2 cellular contexts compared by ENCODE assay signal in the genomic region with DNA sequence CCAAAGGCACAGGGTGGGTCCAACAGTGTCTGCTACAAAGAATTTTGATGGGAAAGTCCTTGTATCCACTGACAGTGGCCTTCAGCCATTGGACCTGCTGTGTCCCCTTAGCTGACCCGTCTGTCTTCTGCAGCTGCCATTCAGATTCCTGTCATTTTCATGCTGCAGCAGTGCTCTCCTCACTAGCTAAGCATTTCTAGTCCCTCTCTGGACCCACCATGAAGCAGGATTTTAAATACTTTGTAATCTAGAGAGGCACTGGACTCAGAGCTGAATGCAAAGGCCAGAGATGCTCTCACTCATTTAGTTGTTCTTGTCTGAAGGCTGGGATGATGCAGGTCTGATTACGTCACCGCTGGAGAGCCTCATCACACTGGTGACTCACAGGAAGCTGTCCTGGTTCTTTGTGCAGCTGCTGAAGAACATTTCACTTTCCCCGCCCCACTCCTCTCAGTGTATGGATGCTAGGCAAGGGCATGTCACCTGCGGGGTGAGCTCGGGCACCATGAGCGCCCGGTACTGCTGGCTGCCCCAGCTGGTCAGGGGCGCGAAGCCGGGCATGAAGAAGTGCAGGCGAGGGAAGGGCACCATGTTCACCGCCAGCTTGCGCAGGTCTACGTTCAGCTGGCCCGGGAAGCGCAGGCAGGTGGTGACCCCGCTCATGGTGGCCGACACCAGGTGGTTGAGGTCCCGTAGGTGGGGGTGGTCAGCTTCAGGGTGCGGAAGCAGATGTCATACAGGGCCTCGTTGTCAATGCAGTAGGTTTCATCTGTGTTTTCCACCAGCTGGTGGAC.
TF ChIP-seq lines count a peak whose summit lies in the region.

No MANE protein-coding gene starts in this region.

TF ChIP-seq in HEK293, 187 proteins besides CTCF, POLR2A, EP300 and RAD21 (continued from another document):
- TF ChIP-seq, protein P1, sequence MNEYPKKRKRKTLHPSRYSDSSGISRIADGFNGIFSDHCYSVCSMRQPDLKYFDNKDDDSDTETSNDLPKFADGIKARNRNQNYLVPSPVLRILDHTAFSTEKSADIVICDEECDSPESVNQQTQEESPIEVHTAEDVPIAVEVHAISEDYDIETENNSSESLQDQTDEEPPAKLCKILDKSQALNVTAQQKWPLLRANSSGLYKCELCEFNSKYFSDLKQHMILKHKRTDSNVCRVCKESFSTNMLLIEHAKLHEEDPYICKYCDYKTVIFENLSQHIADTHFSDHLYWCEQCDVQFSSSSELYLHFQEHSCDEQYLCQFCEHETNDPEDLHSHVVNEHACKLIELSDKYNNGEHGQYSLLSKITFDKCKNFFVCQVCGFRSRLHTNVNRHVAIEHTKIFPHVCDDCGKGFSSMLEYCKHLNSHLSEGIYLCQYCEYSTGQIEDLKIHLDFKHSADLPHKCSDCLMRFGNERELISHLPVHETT (tag by site-specific recombination; IDR thresholded peaks at IDR 0.05), result peak; percentile 54; the same call in 1 of the 2 replicates
- peak; percentile 44; the same call in 1 of the 2 replicates for TF ChIP-seq ZSCAN23 (tag by site-specific recombination; IDR thresholded peaks at IDR 0.05)
- peak; percentile 53 for TF ChIP-seq ZBTB17 (tag by site-specific recombination; IDR thresholded peaks at IDR 0.05)
- 0 out of 2 replicates have a peak, but pooled peaks have one; percentile 50 for TF ChIP-seq ZNF366 (tag by site-specific recombination; conservative IDR thresholded peaks at IDR 0.05)
- TF ChIP-seq, protein P2, sequence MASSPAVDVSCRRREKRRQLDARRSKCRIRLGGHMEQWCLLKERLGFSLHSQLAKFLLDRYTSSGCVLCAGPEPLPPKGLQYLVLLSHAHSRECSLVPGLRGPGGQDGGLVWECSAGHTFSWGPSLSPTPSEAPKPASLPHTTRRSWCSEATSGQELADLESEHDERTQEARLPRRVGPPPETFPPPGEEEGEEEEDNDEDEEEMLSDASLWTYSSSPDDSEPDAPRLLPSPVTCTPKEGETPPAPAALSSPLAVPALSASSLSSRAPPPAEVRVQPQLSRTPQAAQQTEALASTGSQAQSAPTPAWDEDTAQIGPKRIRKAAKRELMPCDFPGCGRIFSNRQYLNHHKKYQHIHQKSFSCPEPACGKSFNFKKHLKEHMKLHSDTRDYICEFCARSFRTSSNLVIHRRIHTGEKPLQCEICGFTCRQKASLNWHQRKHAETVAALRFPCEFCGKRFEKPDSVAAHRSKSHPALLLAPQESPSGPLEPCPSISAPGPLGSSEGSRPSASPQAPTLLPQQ (tag by site-specific recombination; IDR thresholded peaks at IDR 0.05), result peak; percentile 55; the same call in 1 of the 2 replicates
- peak; percentile 54; the same call in 1 of the 2 replicates for TF ChIP-seq ZBTB20 (tag by site-specific recombination; IDR thresholded peaks at IDR 0.05)
TF ChIP-seq in HEK293: peak in this region for 19.

TF ChIP-seq in K562, 482 proteins besides CTCF, POLR2A, EP300 and RAD21 (continued from another document and continues in another):
- TF ChIP-seq, protein P3, sequence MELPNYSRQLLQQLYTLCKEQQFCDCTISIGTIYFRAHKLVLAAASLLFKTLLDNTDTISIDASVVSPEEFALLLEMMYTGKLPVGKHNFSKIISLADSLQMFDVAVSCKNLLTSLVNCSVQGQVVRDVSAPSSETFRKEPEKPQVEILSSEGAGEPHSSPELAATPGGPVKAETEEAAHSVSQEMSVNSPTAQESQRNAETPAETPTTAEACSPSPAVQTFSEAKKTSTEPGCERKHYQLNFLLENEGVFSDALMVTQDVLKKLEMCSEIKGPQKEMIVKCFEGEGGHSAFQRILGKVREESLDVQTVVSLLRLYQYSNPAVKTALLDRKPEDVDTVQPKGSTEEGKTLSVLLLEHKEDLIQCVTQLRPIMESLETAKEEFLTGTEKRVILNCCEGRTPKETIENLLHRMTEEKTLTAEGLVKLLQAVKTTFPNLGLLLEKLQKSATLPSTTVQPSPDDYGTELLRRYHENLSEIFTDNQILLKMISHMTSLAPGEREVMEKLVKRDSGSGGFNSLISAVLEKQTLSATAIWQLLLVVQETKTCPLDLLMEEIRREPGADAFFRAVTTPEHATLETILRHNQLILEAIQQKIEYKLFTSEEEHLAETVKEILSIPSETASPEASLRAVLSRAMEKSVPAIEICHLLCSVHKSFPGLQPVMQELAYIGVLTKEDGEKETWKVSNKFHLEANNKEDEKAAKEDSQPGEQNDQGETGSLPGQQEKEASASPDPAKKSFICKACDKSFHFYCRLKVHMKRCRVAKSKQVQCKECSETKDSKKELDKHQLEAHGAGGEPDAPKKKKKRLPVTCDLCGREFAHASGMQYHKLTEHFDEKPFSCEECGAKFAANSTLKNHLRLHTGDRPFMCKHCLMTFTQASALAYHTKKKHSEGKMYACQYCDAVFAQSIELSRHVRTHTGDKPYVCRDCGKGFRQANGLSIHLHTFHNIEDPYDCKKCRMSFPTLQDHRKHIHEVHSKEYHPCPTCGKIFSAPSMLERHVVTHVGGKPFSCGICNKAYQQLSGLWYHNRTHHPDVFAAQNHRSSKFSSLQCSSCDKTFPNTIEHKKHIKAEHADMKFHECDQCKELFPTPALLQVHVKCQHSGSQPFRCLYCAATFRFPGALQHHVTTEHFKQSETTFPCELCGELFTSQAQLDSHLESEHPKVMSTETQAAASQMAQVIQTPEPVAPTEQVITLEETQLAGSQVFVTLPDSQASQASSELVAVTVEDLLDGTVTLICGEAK (IDR thresholded peaks at IDR 0.05), result peak; percentile 63
- TF ChIP-seq, protein P3 (CRISPR knock-in tag; IDR thresholded peaks at IDR 0.05), result no peak
- TF ChIP-seq, protein P4, sequence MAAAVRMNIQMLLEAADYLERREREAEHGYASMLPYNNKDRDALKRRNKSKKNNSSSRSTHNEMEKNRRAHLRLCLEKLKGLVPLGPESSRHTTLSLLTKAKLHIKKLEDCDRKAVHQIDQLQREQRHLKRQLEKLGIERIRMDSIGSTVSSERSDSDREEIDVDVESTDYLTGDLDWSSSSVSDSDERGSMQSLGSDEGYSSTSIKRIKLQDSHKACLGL (CRISPR knock-in tag; IDR thresholded peaks at IDR 0.05; ENCODE audit: borderline replicate concordance, poor library complexity, severe bottlenecking), result no peak
- no peak for TF ChIP-seq ZBTB7A (IDR thresholded peaks at IDR 0.05; ENCODE audit: borderline replicate concordance, control insufficient read depth, low read depth, low read length)
- TF ChIP-seq CREB1 (IDR thresholded peaks at IDR 0.05), result peak; percentile 96
- TF ChIP-seq CREB1 (CRISPR knock-in tag; IDR thresholded peaks at IDR 0.05), result peak; percentile 95
- TF ChIP-seq BHLHE40 (IDR thresholded peaks at IDR 0.05; ENCODE audit: low read length), result peak; percentile 21; the same call in 1 of the 2 replicates
- no peak for TF ChIP-seq NFE2 (IDR thresholded peaks at IDR 0.05; ENCODE audit: low read depth)
- TF ChIP-seq SMARCA4 (IDR thresholded peaks at IDR 0.05), result peak; percentile 82
- TF ChIP-seq, protein P5, sequence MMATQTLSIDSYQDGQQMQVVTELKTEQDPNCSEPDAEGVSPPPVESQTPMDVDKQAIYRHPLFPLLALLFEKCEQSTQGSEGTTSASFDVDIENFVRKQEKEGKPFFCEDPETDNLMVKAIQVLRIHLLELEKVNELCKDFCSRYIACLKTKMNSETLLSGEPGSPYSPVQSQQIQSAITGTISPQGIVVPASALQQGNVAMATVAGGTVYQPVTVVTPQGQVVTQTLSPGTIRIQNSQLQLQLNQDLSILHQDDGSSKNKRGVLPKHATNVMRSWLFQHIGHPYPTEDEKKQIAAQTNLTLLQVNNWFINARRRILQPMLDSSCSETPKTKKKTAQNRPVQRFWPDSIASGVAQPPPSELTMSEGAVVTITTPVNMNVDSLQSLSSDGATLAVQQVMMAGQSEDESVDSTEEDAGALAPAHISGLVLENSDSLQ (IDR thresholded peaks at IDR 0.05), result peak; percentile 33; the same call in 1 of the 2 replicates
- TF ChIP-seq CEBPG (CRISPR knock-in tag; IDR thresholded peaks at IDR 0.05), result peak; percentile 79
- peak; percentile 82 to 93 for TF ChIP-seq CEBPG (tag; conservative IDR thresholded peaks at IDR 0.05 in 1 of 2, IDR thresholded peaks at IDR 0.05 in 1 of 2)
- TF ChIP-seq, protein P6, sequence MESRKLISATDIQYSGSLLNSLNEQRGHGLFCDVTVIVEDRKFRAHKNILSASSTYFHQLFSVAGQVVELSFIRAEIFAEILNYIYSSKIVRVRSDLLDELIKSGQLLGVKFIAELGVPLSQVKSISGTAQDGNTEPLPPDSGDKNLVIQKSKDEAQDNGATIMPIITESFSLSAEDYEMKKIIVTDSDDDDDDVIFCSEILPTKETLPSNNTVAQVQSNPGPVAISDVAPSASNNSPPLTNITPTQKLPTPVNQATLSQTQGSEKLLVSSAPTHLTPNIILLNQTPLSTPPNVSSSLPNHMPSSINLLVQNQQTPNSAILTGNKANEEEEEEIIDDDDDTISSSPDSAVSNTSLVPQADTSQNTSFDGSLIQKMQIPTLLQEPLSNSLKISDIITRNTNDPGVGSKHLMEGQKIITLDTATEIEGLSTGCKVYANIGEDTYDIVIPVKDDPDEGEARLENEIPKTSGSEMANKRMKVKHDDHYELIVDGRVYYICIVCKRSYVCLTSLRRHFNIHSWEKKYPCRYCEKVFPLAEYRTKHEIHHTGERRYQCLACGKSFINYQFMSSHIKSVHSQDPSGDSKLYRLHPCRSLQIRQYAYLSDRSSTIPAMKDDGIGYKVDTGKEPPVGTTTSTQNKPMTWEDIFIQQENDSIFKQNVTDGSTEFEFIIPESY (CRISPR knock-in tag; IDR thresholded peaks at IDR 0.05), result peak; percentile 50; the same call in 1 of the 2 replicates
- peak; percentile 41; the same call in 1 of the 2 replicates for TF ChIP-seq MTA1 (IDR thresholded peaks at IDR 0.05; ENCODE audit: borderline replicate concordance)
- TF ChIP-seq ZNF699 (CRISPR knock-in tag; IDR thresholded peaks at IDR 0.05; ENCODE audit: insufficient replicate concordance), result no peak
- TF ChIP-seq FOSL1 (tag; conservative IDR thresholded peaks at IDR 0.05), result peak; percentile 96
- TF ChIP-seq HNRNPUL1 (IDR thresholded peaks at IDR 0.05; ENCODE audit: low read length), result no peak
- TF ChIP-seq ZEB2 (IDR thresholded peaks at IDR 0.05), result 0 out of 2 replicates have a peak, but pooled peaks have one; percentile 14
- peak; percentile 91 for TF ChIP-seq NCOA1 (IDR thresholded peaks at IDR 0.05; ENCODE audit: low read depth)
- TF ChIP-seq, protein P7, sequence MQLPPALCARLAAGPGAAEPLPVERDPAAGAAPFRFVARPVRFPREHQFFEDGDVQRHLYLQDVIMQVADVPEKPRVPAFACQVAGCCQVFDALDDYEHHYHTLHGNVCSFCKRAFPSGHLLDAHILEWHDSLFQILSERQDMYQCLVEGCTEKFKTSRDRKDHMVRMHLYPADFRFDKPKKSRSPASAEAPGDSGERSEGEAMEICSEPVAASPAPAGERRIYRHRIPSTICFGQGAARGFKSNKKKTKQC (CRISPR knock-in tag; IDR thresholded peaks at IDR 0.05), result peak; percentile 85; the same call in 1 of the 2 replicates
- TF ChIP-seq ZC3H8 (IDR thresholded peaks at IDR 0.05), result no peak
- TF ChIP-seq RCOR1 (IDR thresholded peaks at IDR 0.05; ENCODE audit: borderline replicate concordance in 1 of 2, low read depth in 2 of 2, low read length in 2 of 2), result peak in 1 of 2 experiments; percentile 91; a peak in 1 of 4 replicates
- peak; percentile 44; the same call in 1 of the 2 replicates for TF ChIP-seq NBN (IDR thresholded peaks at IDR 0.05; ENCODE audit: low read depth)
- no peak for TF ChIP-seq FOXA1 (IDR thresholded peaks at IDR 0.05; ENCODE audit: borderline replicate concordance)
- TF ChIP-seq, protein P8, sequence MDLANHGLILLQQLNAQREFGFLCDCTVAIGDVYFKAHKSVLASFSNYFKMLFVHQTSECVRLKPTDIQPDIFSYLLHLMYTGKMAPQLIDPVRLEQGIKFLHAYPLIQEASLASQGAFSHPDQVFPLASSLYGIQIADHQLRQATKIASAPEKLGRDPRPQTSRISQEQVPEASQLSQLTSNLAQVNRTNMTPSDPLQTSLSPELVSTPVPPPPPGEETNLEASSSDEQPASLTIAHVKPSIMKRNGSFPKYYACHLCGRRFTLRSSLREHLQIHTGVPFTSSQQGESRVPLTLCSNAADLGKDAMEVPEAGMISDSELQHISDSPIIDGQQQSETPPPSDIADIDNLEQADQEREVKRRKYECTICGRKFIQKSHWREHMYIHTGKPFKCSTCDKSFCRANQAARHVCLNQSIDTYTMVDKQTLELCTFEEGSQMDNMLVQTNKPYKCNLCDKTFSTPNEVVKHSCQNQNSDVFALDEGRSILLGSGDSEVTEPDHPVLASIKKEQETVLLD (IDR thresholded peaks at IDR 0.05), result peak; percentile 10; the same call in 1 of the 2 replicates
- TF ChIP-seq, protein P9, sequence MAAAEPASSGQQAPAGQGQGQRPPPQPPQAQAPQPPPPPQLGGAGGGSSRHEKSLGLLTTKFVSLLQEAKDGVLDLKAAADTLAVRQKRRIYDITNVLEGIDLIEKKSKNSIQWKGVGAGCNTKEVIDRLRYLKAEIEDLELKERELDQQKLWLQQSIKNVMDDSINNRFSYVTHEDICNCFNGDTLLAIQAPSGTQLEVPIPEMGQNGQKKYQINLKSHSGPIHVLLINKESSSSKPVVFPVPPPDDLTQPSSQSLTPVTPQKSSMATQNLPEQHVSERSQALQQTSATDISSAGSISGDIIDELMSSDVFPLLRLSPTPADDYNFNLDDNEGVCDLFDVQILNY (CRISPR knock-in tag; IDR thresholded peaks at IDR 0.05), result 0 out of 2 replicates have a peak, but pooled peaks have one; percentile 50
- peak; percentile 87 for TF ChIP-seq DPF2 (IDR thresholded peaks at IDR 0.05)
- peak; percentile 88 for TF ChIP-seq ETV1 (tag; conservative IDR thresholded peaks at IDR 0.05; ENCODE audit: low read depth)
- 0 out of 4 replicates have a peak, but pooled peaks of 1 of the 2 experiments have one; percentile 23 for TF ChIP-seq HDAC1 (IDR thresholded peaks at IDR 0.05)
- TF ChIP-seq ZNF134 (CRISPR knock-in tag; conservative IDR thresholded peaks at IDR 0.05), result no peak
- peak; percentile 94 for TF ChIP-seq CTBP1 (IDR thresholded peaks at IDR 0.05; ENCODE audit: borderline replicate concordance)
- peak; percentile 98 for TF ChIP-seq JUNB (CRISPR knock-in tag; conservative IDR thresholded peaks at IDR 0.05)
- peak; percentile 77 for TF ChIP-seq KHSRP (IDR thresholded peaks at IDR 0.05)
- no peak for TF ChIP-seq NFE2L1 (tag; IDR thresholded peaks at IDR 0.05; ENCODE audit: borderline replicate concordance, low read depth)
